Comparison of ENCODE assay signal across 8 cellular contexts in genomic region chr7:12674861-12675260, GRCh38. TPM values are rescaled to one million over a fixed set of nuclear protein-coding genes. Genes with fewer than 3 reads are reported as not detected.
DNase-seq lines count a peak whose midpoint lies in the region; ATAC-seq and TF ChIP-seq lines count a peak whose summit lies in the region.

No MANE protein-coding gene starts in this region.

- POLR2A ChIA-PET in BJ (lab: Charles Lee) = no interaction called here

- H3K27ac ChIP-seq in WERI-Rb-1 (no peak overlapping the region), heart left ventricle (no peak overlapping the region), tibial artery (no peak overlapping the region)

- ATAC-seq in GM18505 (IDR thresholded peaks at IDR 0.05; ENCODE audit: unreplicated experiment) (peak; percentile 64), heart left ventricle (peak in 2 of 4 donors; percentile 36 to 41), HG03045 (IDR thresholded peaks at IDR 0.05; ENCODE audit: unreplicated experiment) (no peak)
- ATAC-seq in stimulated activated naive CD8-positive, alpha-beta T cell treated with anti-CD3 and anti-CD28 coated beads, Interleukin-15, amount 100 ng/mL, for 72 hours = peak; percentile 72

- no peak overlapping the region for H3K4me3 Mint-ChIP-seq in stimulated activated naive CD8-positive, alpha-beta T cell treated with anti-CD3 and anti-CD28 coated beads, Interleukin-15, amount 100 ng/mL, for 72 hours

- TF ChIP-seq POLR2A in GM18505 (IDR thresholded peaks at IDR 0.05; ENCODE audit: borderline replicate concordance, extremely low read depth, insufficient read depth, insufficient read length) (no peak), heart left ventricle (IDR thresholded peaks at IDR 0.05) (no peak)

- 67 to 79% (median 70%) methylated on average over 4 of the region's 4 CpGs for WGBS in heart left ventricle, 4 donors

- TF ChIP-seq CTCF in BJ (IDR thresholded peaks at IDR 0.05; ENCODE audit: insufficient read depth, low read depth, low read length) (peak; percentile 53), WERI-Rb-1 (IDR thresholded peaks at IDR 0.05; ENCODE audit: low read depth, low read length) (peak; percentile 33; the same call in 1 of the 2 replicates), heart left ventricle (IDR thresholded peaks at IDR 0.05) (peak in 10 of 12 donors; percentile 14 to 50 (median 34)), tibial artery (IDR thresholded peaks at IDR 0.05) (no peak)

- H3K27me3 ChIP-seq in BJ (ENCODE audit: control insufficient read depth, insufficient read depth, low read length) (no peaks in the 10 kb centered on the region), WERI-Rb-1 (ENCODE audit: insufficient read depth, low read depth, severe bottlenecking) (no peaks in the 10 kb centered on the region), heart left ventricle (no peaks in the 10 kb centered on the region), tibial artery (no peaks in the 10 kb centered on the region)

- peaks cover 8% of the 10 kb centered on the region for H3K4me1 Mint-ChIP-seq in stimulated activated naive CD8-positive, alpha-beta T cell treated with anti-CD3 and anti-CD28 coated beads, Interleukin-15, amount 100 ng/mL, for 72 hours

- no peak for DNase-seq in BJ (ENCODE audit: low read depth)
- DNase-seq in KBM-7 = peak; percentile 62
- DNase-seq in WERI-Rb-1 = no peak
- DNase-seq in heart left ventricle = no peak
- DNase-seq in stimulated activated naive CD8-positive, alpha-beta T cell treated with anti-CD3 and anti-CD28 coated beads, Interleukin-15, amount 100 ng/mL, for 72 hours = peak; percentile 14 to 16
- no peak for DNase-seq in tibial artery

- no peaks in the 10 kb centered on the region for H3K27me3 Mint-ChIP-seq in stimulated activated naive CD8-positive, alpha-beta T cell treated with anti-CD3 and anti-CD28 coated beads, Interleukin-15, amount 100 ng/mL, for 72 hours

- intact Hi-C loops in heart left ventricle (cut with DNase I) = loop anchor here in 2 of 10 donors (2.0 to 5.0 kb wide), 2 partner anchors 33 to 504 kb away; no protein-coding TSS in a partner anchor
- intact Hi-C loops in tibial artery (cut with DNase I; ENCODE audit: low total_unique reads) = no loop called here

- H3K4me1 ChIP-seq in heart left ventricle = peaks cover 0 to 17% (median 0%) of the 10 kb centered on the region in 12 donors
- H3K4me1 ChIP-seq in tibial artery = no peaks in the 10 kb centered on the region

- H3K27ac Mint-ChIP-seq in stimulated activated naive CD8-positive, alpha-beta T cell treated with anti-CD3 and anti-CD28 coated beads, Interleukin-15, amount 100 ng/mL, for 72 hours = no peak overlapping the region

- in situ Hi-C loops in KBM-7 (cut with MboI; ENCODE audit: low pct_unique_long_range_greater_than_20kb, low sequenced_read_pairs) = loop anchor here (25.0 kb wide), 1 partner anchor 437 kb away; no protein-coding TSS in a partner anchor

- CTCF ChIA-PET in BJ (lab: Yijun Ruan, JAX) = interaction anchor here (0.5 to 2.0 kb wide), 8 partner anchors 10 to 588 kb away, joined by 3 to 20 read pairs (median 4); no protein-coding TSS in a partner anchor

- H3K9me3 ChIP-seq in WERI-Rb-1 (ENCODE audit: severe bottlenecking) (peaks cover 6% of the 10 kb centered on the region), heart left ventricle (peaks cover 0 to 10% (median 0%) of the 10 kb centered on the region in 12 donors), tibial artery (peaks cover 0 to 7% (median 0%) of the 10 kb centered on the region in 3 donors)

- H3K36me3 ChIP-seq in BJ (ENCODE audit: control insufficient read depth, insufficient read depth, low read length) (no peaks in the 10 kb centered on the region), WERI-Rb-1 (no peaks in the 10 kb centered on the region), heart left ventricle (no peaks in the 10 kb centered on the region), tibial artery (no peaks in the 10 kb centered on the region)

- no peaks in the 10 kb centered on the region for H3K9me3 Mint-ChIP-seq in stimulated activated naive CD8-positive, alpha-beta T cell treated with anti-CD3 and anti-CD28 coated beads, Interleukin-15, amount 100 ng/mL, for 72 hours

- no peak overlapping the region for H3K4me3 ChIP-seq in BJ (ENCODE audit: low read depth, low read length)
- no peak overlapping the region for H3K4me3 ChIP-seq in WERI-Rb-1 (ENCODE audit: low read depth, low read length)
- H3K4me3 ChIP-seq in heart left ventricle = no peak overlapping the region
- H3K4me3 ChIP-seq in tibial artery = no peak overlapping the region

RNA-seq across cellular contexts. Expression of gene ARL4A, which starts 12.6 kb away (rescaled TPM):
- polyA plus RNA-seq in BJ (2011; rRNA removed) = 3.3 and 6.8 TPM in 2 replicates
- 2.6 and 3.1 TPM in 2 replicates for polyA minus RNA-seq in BJ (2011; rRNA and poly(A)+ RNA removed)
- total RNA-seq in heart left ventricle = 10 to 100 TPM; 12.8 to 21.4 (median 14.5) TPM
- polyA plus RNA-seq in heart left ventricle = 10 to 100 TPM; 10.5 to 25.9 TPM

Comparison
In these comparisons a context has a peak if more than half of its experiments do, and no peak if none do; other contexts are left out.
1. DNase-seq: peak in KBM-7 (single experiment) and stimulated activated naive CD8-positive, alpha-beta T cell treated with anti-CD3 and anti-CD28 coated beads, Interleukin-15, amount 100 ng/mL, for 72 hours (2 of 2); none in BJ (single experiment), WERI-Rb-1 (single experiment), heart left ventricle (0 of 5) and tibial artery (0 of 2).
2. CTCF ChIP-seq: peak in BJ (single experiment), WERI-Rb-1 (single experiment) and heart left ventricle (10 of 12); none in tibial artery (0 of 2).